In genomic region chr1:145994391-145995120, GRCh38 we compare ENCODE assay signal across 8 cellular contexts. TPM values are rescaled to one million over a fixed set of nuclear protein-coding genes. Genes with fewer than 3 reads are reported as not detected.
DNase-seq lines count a peak whose midpoint lies in the region; ATAC-seq and TF ChIP-seq lines count a peak whose summit lies in the region.

No MANE protein-coding gene starts in this region.

- TF ChIP-seq EP300 in esophagus muscularis mucosa (IDR thresholded peaks at IDR 0.05) (no peak), sigmoid colon (IDR thresholded peaks at IDR 0.05) (no peak)

- peak overlapping the region; percentile 70 to 85 (median 80) for H3K4me3 ChIP-seq in esophagus muscularis mucosa
- H3K4me3 ChIP-seq in sigmoid colon, result peak overlapping the region; percentile 72 to 93 (median 88)

- no peaks in the 10 kb centered on the region for H3K9me3 ChIP-seq in esophagus muscularis mucosa
- no peaks in the 10 kb centered on the region for H3K9me3 ChIP-seq in sigmoid colon

- 4% methylated on average over 10 of the region's 10 CpGs for WGBS in esophagus muscularis mucosa
- 3 to 9% methylated on average over 10 of the region's 10 CpGs for WGBS in sigmoid colon, 2 donors

- TF ChIP-seq CTCF in esophagus muscularis mucosa (IDR thresholded peaks at IDR 0.05), result no peak
- TF ChIP-seq CTCF in sigmoid colon (IDR thresholded peaks at IDR 0.05), result no peak

- H3K27ac ChIP-seq in esophagus muscularis mucosa (replicated peaks in 1 of 4) (peak overlapping the region; percentile 94 to 96 (median 96)), sigmoid colon (peak overlapping the region; percentile 92 to 95 (median 94))

- TF ChIP-seq POLR2A in esophagus muscularis mucosa (IDR thresholded peaks at IDR 0.05; ENCODE audit: low read depth), result no peak
- no peak for TF ChIP-seq POLR2A in sigmoid colon (IDR thresholded peaks at IDR 0.05)

- H3K4me1 ChIP-seq in esophagus muscularis mucosa (peaks cover 25 to 52% (median 42%) of the 10 kb centered on the region in 4 donors), sigmoid colon (peaks cover 0 to 45% (median 36%) of the 10 kb centered on the region in 4 donors)

- H3K36me3 ChIP-seq in esophagus muscularis mucosa (peaks cover 31 to 43% (median 36%) of the 10 kb centered on the region in 4 donors), sigmoid colon (peaks cover 35 to 38% (median 37%) of the 10 kb centered on the region in 4 donors)

- intact Hi-C loops in esophagus muscularis mucosa (cut with DNase I), result no loop called here
- intact Hi-C loops in sigmoid colon (cut with DNase I), result loop anchor here (5.0 kb wide), 1 partner anchor 32 kb away; the partner anchor contains the start of genes ANKRD34A and POLR3GL

- ATAC-seq in GM18873 (IDR thresholded peaks at IDR 0.05; ENCODE audit: low FRiP score, unreplicated experiment), result no peak
- no peak for ATAC-seq in HG03175 (IDR thresholded peaks at IDR 0.05; ENCODE audit: unreplicated experiment)
- no peak for ATAC-seq in GM18511 (IDR thresholded peaks at IDR 0.05; ENCODE audit: unreplicated experiment)

- H3K27me3 ChIP-seq in esophagus muscularis mucosa (no peaks in the 10 kb centered on the region), sigmoid colon (no peaks in the 10 kb centered on the region)

- peak; percentile 19 for DNase-seq in NCI-H2029 treated with DMSO at 0.1 percent for 48 hours (lab: John Stamatoyannopoulos, UW)
- DNase-seq in NCI-H2029 (lab: John Stamatoyannopoulos, UW), result no peak
- DNase-seq in activated CD4-positive, CD25-positive, alpha-beta regulatory T cell treated with anti-CD3 and anti-CD28 coated beads, Interleukin-2, amount 50 U/mL, for 72 hours, result peak; percentile 46
- no peak for DNase-seq in esophagus muscularis mucosa (ENCODE audit: extremely low spot score)
- peak; percentile 65 for DNase-seq in sigmoid colon

RNA-seq across cellular contexts. Expression of gene TXNIP, which starts 1.8 kb away (rescaled TPM):
- total RNA-seq in esophagus muscularis mucosa (1,000 to 10,000 TPM; 1,186 to 4,171 (median 2,482) TPM), sigmoid colon (1,000 to 10,000 TPM; 1,623 to 4,609 (median 1,842) TPM)
- 100 to 1,000 TPM; 326 to 783 (median 548) TPM for polyA plus RNA-seq in sigmoid colon

RNA-seq across cellular contexts. Expression of gene HJV, which starts 27.0 kb away (rescaled TPM):
- total RNA-seq in esophagus muscularis mucosa, result not detected
- not detected for total RNA-seq in sigmoid colon
- polyA plus RNA-seq in sigmoid colon, result not detected

RNA-seq across cellular contexts. Expression of gene POLR3GL, which starts 30.1 kb away (rescaled TPM):
- total RNA-seq in esophagus muscularis mucosa (10 to 100 TPM; 29.0 to 41.5 (median 35.5) TPM), sigmoid colon (10 to 100 TPM; 23.1 to 32.8 (median 27.4) TPM)
- polyA plus RNA-seq in sigmoid colon, result 10 to 100 TPM; 35.9 to 47.4 (median 40.9) TPM

RNA-seq across cellular contexts. Expression of gene ANKRD34A, which starts 30.2 kb away (rescaled TPM):
- total RNA-seq in esophagus muscularis mucosa, result 1 to 10 TPM in 3 of 4 donors, under 1 TPM in 1; 0.66 to 1.7 (median 1.3) TPM
- total RNA-seq in sigmoid colon, result 1 to 10 TPM in 2 of 4 donors, under 1 TPM in 2; 0.33 to 1.9 (median 1.0) TPM
- polyA plus RNA-seq in sigmoid colon, result under 1 TPM in 1 of 3 donors, not detected in 2; 0.41 TPM

RNA-seq across cellular contexts. Expression of gene LIX1L, which starts 36.7 kb away (rescaled TPM):
- total RNA-seq in esophagus muscularis mucosa (10 to 100 TPM; 33.2 to 55.0 (median 41.7) TPM), sigmoid colon (10 to 100 TPM; 26.9 to 42.5 (median 36.0) TPM)
- polyA plus RNA-seq in sigmoid colon, result 1 to 10 TPM; 1.4 to 8.7 (median 3.0) TPM

Comparison
In these comparisons a context has a peak if more than half of its experiments do, and no peak if none do; other contexts are left out.
1. DNase-seq: peak in NCI-H2029 treated with DMSO at 0.1 percent for 48 hours (single experiment), activated CD4-positive, CD25-positive, alpha-beta regulatory T cell treated with anti-CD3 and anti-CD28 coated beads, Interleukin-2, amount 50 U/mL, for 72 hours (single experiment) and sigmoid colon (single experiment); none in NCI-H2029 (single experiment) and esophagus muscularis mucosa (single experiment).